ENCODE assay signal across 25 cellular contexts in genomic region chr3:11089931-11090330, GRCh38.
A peak's percentile ranks its signal among the peaks of the same experiment; 100 is the strongest.
DNase-seq lines count a peak whose midpoint lies in the region; ATAC-seq, FAIRE-seq and TF ChIP-seq lines count a peak whose summit lies in the region.
"Had no signal": no experiment of that assay in that cellular context is flagged by ENCODE, and none has a peak within 500 bp of the region (broad histone marks: within the 10 kb centered on the region; RNA-seq: fewer than 3 reads in every experiment).

No MANE protein-coding gene starts in this region.

- FAIRE-seq in HTR-8/SVneo (lab: Jason Lieb, UNC), result peak; percentile 23
- FAIRE-seq: A549, D721Med, GM12878, GM19239, H54 had no signal

- H3K36me3 ChIP-seq in osteoblast (ENCODE audit: insufficient read depth, low read length), result no peaks in the 10 kb centered on the region
- no peaks in the 10 kb centered on the region for H3K36me3 ChIP-seq in uterus
- H3K36me3 ChIP-seq: HAP-1 had no signal

- H3K4me1 ChIP-seq in osteoblast (ENCODE audit: insufficient read depth, low read length) (no peaks in the 10 kb centered on the region), uterus (peaks cover 0 to 4% of the 10 kb centered on the region in 2 donors)
- H3K4me1 ChIP-seq: HAP-1 had no signal

- H3K27me3 ChIP-seq in osteoblast (ENCODE audit: insufficient read depth, low read length) (no peaks in the 10 kb centered on the region), uterus (no peaks in the 10 kb centered on the region)

- H3K27ac Mint-ChIP-seq in Calu3 (ENCODE audit: unreplicated experiment), result no peak overlapping the region
- H3K27ac Mint-ChIP-seq: CD4-positive, CD25-positive, alpha-beta regulatory T cell; CD8-positive, alpha-beta T cell; HFFc6 had no signal

- intact Hi-C loops in uterus (cut with DNase I; ENCODE audit: low total_unique reads), result no loop called here
- intact Hi-C loops in Calu3 (cut with micrococcal nuclease; ENCODE audit: unreplicated experiment), result no loop called here

- BruUV-seq in Calu3 (replicated peaks; lab: Mats Ljungman, UMichigan), result no TSS peak

- H3K4me3 Mint-ChIP-seq in Calu3 (ENCODE audit: low read depth, unreplicated experiment), result no peak overlapping the region
- H3K4me3 Mint-ChIP-seq: CD4-positive, CD25-positive, alpha-beta regulatory T cell; CD8-positive, alpha-beta T cell; HFFc6 had no signal

- no peak for TF ChIP-seq POLR2A in uterus (IDR thresholded peaks at IDR 0.05)

- H3K36me3 Mint-ChIP-seq in Calu3 (ENCODE audit: insufficient read depth, unreplicated experiment), result no peaks in the 10 kb centered on the region
- H3K36me3 Mint-ChIP-seq: CD4-positive, CD25-positive, alpha-beta regulatory T cell; CD8-positive, alpha-beta T cell had no signal

- TF ChIP-seq CTCF in fibroblast of mammary gland (conservative IDR thresholded peaks at IDR 0.05; ENCODE audit: control insufficient read depth, insufficient read depth, low read depth, low read length), result no peak
- no peak for TF ChIP-seq CTCF in osteoblast (IDR thresholded peaks at IDR 0.05; ENCODE audit: extremely low read depth, low read depth, low read length)
- TF ChIP-seq CTCF in uterus (IDR thresholded peaks at IDR 0.05), result no peak
- TF ChIP-seq CTCF in Calu3 (IDR thresholded peaks at IDR 0.05; ENCODE audit: unreplicated experiment), result no peak

- no peak for ATAC-seq in HG03378 (IDR thresholded peaks at IDR 0.05; ENCODE audit: unreplicated experiment)
- ATAC-seq: A549; CD8-positive, alpha-beta T cell; GM12878 had no signal

- CTCF ChIA-PET in Calu3 (lab: Charles Lee), result no interaction called here

- peaks cover 25% of the 10 kb centered on the region for H3K27me3 Mint-ChIP-seq in Calu3 (ENCODE audit: unreplicated experiment)
- H3K27me3 Mint-ChIP-seq: CD4-positive, CD25-positive, alpha-beta regulatory T cell had no signal

- no peaks in the 10 kb centered on the region for H3K9me3 Mint-ChIP-seq in Calu3 (ENCODE audit: low read depth, unreplicated experiment)
- H3K9me3 Mint-ChIP-seq: CD8-positive, alpha-beta T cell; HFFc6 had no signal

- no peaks in the 10 kb centered on the region for H3K79me2 ChIP-seq in osteoblast (ENCODE audit: insufficient read depth, low read length)

- H3K4me3 ChIP-seq in fibroblast of mammary gland (ENCODE audit: control insufficient read depth, low read depth, low read length) (no peak overlapping the region), osteoblast (ENCODE audit: insufficient read depth, low read length) (no peak overlapping the region), uterus (no peak overlapping the region)
- H3K4me3 ChIP-seq: A549, GM12878, HAP-1 had no signal

- H3K4me1 Mint-ChIP-seq in Calu3 (ENCODE audit: low read depth, unreplicated experiment), result no peaks in the 10 kb centered on the region
- H3K4me1 Mint-ChIP-seq: CD4-positive, CD25-positive, alpha-beta regulatory T cell had no signal

- H3K27ac ChIP-seq in osteoblast (ENCODE audit: low read depth, low read length) (no peak overlapping the region), uterus (peak overlapping the region; percentile 53 to 75)
- H3K27ac ChIP-seq: A549, C4-2B had no signal

- H2AFZ ChIP-seq in osteoblast (ENCODE audit: low read length), result peak overlapping the region; percentile 33

- H3K9me3 ChIP-seq in osteoblast (ENCODE audit: low read depth, low read length) (no peaks in the 10 kb centered on the region), uterus (no peaks in the 10 kb centered on the region)
- H3K9me3 ChIP-seq: A549, Caco-2, HAP-1 had no signal

- no peak overlapping the region for H3K4me2 ChIP-seq in osteoblast (ENCODE audit: insufficient read depth, low read length)
- H3K4me2 ChIP-seq: A549 had no signal

- DNase-seq in HTR-8/SVneo (ENCODE audit: insufficient read length, low spot score), result no peak
- peak; percentile 8 for DNase-seq in fibroblast of mammary gland (ENCODE audit: low read depth)
- no peak for DNase-seq in osteoblast (ENCODE audit: insufficient read length, low spot score, missing footprints)
- no peak for DNase-seq in uterus
- DNase-seq in dedifferentiated amniotic fluid mesenchymal stem cell (ENCODE audit: extremely low spot score), result no peak
- DNase-seq in Calu3, result no peak
- DNase-seq: 8988T; ACHN; Caco-2; CD4-positive, CD25-positive, alpha-beta regulatory T cell; CD8-positive, alpha-beta T cell; DMS 273 treated with DMSO at 0.1 percent for 48 hours; DMS79; EL; GDM1; GOT3; HFFc6 had no signal

- H4K20me1 ChIP-seq in osteoblast (ENCODE audit: insufficient read depth, low read length), result no peaks in the 10 kb centered on the region
